Comparison of ENCODE assay signal across 8 cellular contexts in the genomic region with DNA sequence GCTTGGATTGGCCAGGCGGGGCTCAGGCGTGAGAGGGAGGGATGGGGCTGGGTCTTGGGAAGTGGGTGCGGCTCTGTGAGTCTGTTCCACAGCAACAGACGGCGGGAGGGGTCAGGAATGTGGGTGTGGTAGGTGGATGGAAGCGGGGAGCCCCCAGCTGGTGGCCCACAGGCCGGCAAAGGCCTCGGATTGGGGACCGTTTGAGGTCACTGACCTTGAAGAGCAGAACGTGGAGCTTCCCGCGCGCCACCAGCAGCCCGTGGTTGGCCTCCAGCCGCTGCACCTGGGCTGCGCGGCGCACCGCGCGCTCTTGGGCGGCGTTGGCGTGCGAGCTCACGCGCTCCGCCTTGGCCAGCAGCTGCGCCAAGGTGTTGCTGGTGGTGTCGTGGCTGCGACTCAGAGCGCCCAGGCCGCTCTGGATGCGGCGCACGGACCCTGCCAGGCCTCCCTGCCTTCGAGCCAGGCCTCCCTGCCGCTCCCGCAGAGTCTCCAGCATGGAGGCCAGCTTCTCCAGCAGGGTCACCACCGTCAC. TPM values are rescaled to one million over a fixed set of nuclear protein-coding genes. Genes with fewer than 3 reads are reported as not detected.
DNase-seq lines count a peak whose midpoint lies in the region; ATAC-seq and FAIRE-seq lines count a peak whose summit lies in the region.

No MANE protein-coding gene starts in this region.

- H3K4ac ChIP-seq in trophoblast cell (ENCODE audit: low read depth, low read length): peak overlapping the region; percentile 92

- DNase-seq in activated naive CD4-positive, alpha-beta T cell treated with anti-CD3 and anti-CD28 coated beads for 36 hours: peak; percentile 29
- DNase-seq in activated naive CD4-positive, alpha-beta T cell (lab: John Stamatoyannopoulos, UW): no peak
- DNase-seq in frontal cortex (ENCODE audit: low spot score in 2 of 2) (peak; percentile 54 to 57), trophoblast cell (peak; percentile 65 to 75), HuH-7 (ENCODE audit: low spot score) (no peak)
- DNase-seq in effector CD4-positive, alpha-beta T cell: no peak

- intact Hi-C loops in activated naive CD4-positive, alpha-beta T cell treated with anti-CD3 and anti-CD28 coated beads for 36 hours (cut with micrococcal nuclease): loop anchor here (2.0 to 5.0 kb wide), 4 partner anchors 61 to 417 kb away; partner anchors contain the start of gene CCKBR

- ATAC-seq in HG03135 (IDR thresholded peaks at IDR 0.05; ENCODE audit: unreplicated experiment): peak; percentile 53
- peak; percentile 57 for ATAC-seq in activated T-helper 17 cell treated with anti-CD3 and anti-CD28 coated beads, Interleukin-2, amount 50 U/mL, for 72 hours (replicated peaks)

- H3K14ac ChIP-seq in trophoblast cell (ENCODE audit: low read length): peak overlapping the region; percentile 98

- CTCF ChIA-PET in activated naive CD4-positive, alpha-beta T cell treated with anti-CD3 and anti-CD28 coated beads for 36 hours (lab: Charles Lee): interaction anchor here (0.6 to 9.6 kb wide), 6 partner anchors 14 to 221 kb away, joined by 3 to 67 read pairs (median 4); no protein-coding TSS in a partner anchor

- H4K91ac ChIP-seq in trophoblast cell (ENCODE audit: low read depth, low read length): peak overlapping the region; percentile 99

- H3K9ac ChIP-seq in trophoblast cell (ENCODE audit: low read length): peak overlapping the region; percentile 84

- no peaks in the 10 kb centered on the region for H3K9me3 ChIP-seq in trophoblast cell (ENCODE audit: insufficient read depth, low read depth, low read length)

- no peak overlapping the region for H3K27ac Mint-ChIP-seq in activated naive CD4-positive, alpha-beta T cell treated with anti-CD3 and anti-CD28 coated beads for 36 hours
- H3K27ac Mint-ChIP-seq in activated T-helper 17 cell treated with anti-CD3 and anti-CD28 coated beads, Interleukin-2, amount 50 U/mL, for 72 hours: peak overlapping the region; percentile 85

- H3K27me3 ChIP-seq in trophoblast cell (ENCODE audit: insufficient read depth, low read length): no peaks in the 10 kb centered on the region

- peak overlapping the region; percentile 86 for H2BK5ac ChIP-seq in trophoblast cell (ENCODE audit: low read depth, low read length, poor library complexity)

- peak overlapping the region; percentile 50 for H4K12ac ChIP-seq in trophoblast cell (ENCODE audit: low read depth, low read length)

- peaks cover 26% of the 10 kb centered on the region for H3K4me1 Mint-ChIP-seq in activated naive CD4-positive, alpha-beta T cell treated with anti-CD3 and anti-CD28 coated beads for 36 hours (ENCODE audit: low read depth)
- peaks cover 24% of the 10 kb centered on the region for H3K4me1 Mint-ChIP-seq in activated T-helper 17 cell treated with anti-CD3 and anti-CD28 coated beads, Interleukin-2, amount 50 U/mL, for 72 hours

- H3K36me3 ChIP-seq in trophoblast cell (ENCODE audit: control insufficient read depth in 1 of 2, insufficient read depth in 2 of 2, low read length in 2 of 2): no peaks in the 10 kb centered on the region

- no peak for FAIRE-seq in frontal cortex (lab: Jason Lieb, UNC)

- H2AK5ac ChIP-seq in trophoblast cell (ENCODE audit: low read length): peak overlapping the region; percentile 93

- H2BK120ac ChIP-seq in trophoblast cell (ENCODE audit: insufficient read depth, low read length, poor library complexity): peak overlapping the region; percentile 94

- peaks cover 17% of the 10 kb centered on the region for H3K79me1 ChIP-seq in trophoblast cell (ENCODE audit: low read length)

- H4K8ac ChIP-seq in trophoblast cell (ENCODE audit: low read depth, low read length): peak overlapping the region; percentile 92

- peak overlapping the region; percentile 95 for H3K18ac ChIP-seq in trophoblast cell (ENCODE audit: low read length)

- peak overlapping the region; percentile 81 for H2AFZ ChIP-seq in trophoblast cell (ENCODE audit: insufficient read depth, low read length, poor library complexity)

- peaks cover 11% of the 10 kb centered on the region for H3K79me2 ChIP-seq in trophoblast cell (ENCODE audit: control insufficient read depth, insufficient read depth, low read length, poor library complexity)

- H3K4me3 ChIP-seq in trophoblast cell (ENCODE audit: low read depth, low read length): peak overlapping the region; percentile 80

- peaks cover 47% of the 10 kb centered on the region for H3K27me3 Mint-ChIP-seq in activated naive CD4-positive, alpha-beta T cell treated with anti-CD3 and anti-CD28 coated beads for 36 hours (ENCODE audit: low read depth)
- H3K27me3 Mint-ChIP-seq in activated T-helper 17 cell treated with anti-CD3 and anti-CD28 coated beads, Interleukin-2, amount 50 U/mL, for 72 hours: peaks cover 42% of the 10 kb centered on the region

- H3K4me3 Mint-ChIP-seq in activated naive CD4-positive, alpha-beta T cell treated with anti-CD3 and anti-CD28 coated beads for 36 hours: peak overlapping the region; percentile 68
- H3K4me3 Mint-ChIP-seq in activated T-helper 17 cell treated with anti-CD3 and anti-CD28 coated beads, Interleukin-2, amount 50 U/mL, for 72 hours: peak overlapping the region; percentile 91

- WGBS in trophoblast cell (ENCODE audit: extremely low coverage, insufficient coverage, insufficient read length): no CpG with 5 or more reads among the region's 40 CpGs

- no peak overlapping the region for H3K23ac ChIP-seq in trophoblast cell (ENCODE audit: low read length)

- no peaks in the 10 kb centered on the region for H3K36me3 Mint-ChIP-seq in activated naive CD4-positive, alpha-beta T cell treated with anti-CD3 and anti-CD28 coated beads for 36 hours (ENCODE audit: low read depth)
- peaks cover 22% of the 10 kb centered on the region for H3K36me3 Mint-ChIP-seq in activated T-helper 17 cell treated with anti-CD3 and anti-CD28 coated beads, Interleukin-2, amount 50 U/mL, for 72 hours (ENCODE audit: low read depth)

- peak overlapping the region; percentile 96 for H3K27ac ChIP-seq in trophoblast cell (ENCODE audit: low read depth, low read length)

- H2BK12ac ChIP-seq in trophoblast cell (ENCODE audit: low read length): peak overlapping the region; percentile 52

- H3K9me3 Mint-ChIP-seq in activated naive CD4-positive, alpha-beta T cell treated with anti-CD3 and anti-CD28 coated beads for 36 hours: no peaks in the 10 kb centered on the region
- no peaks in the 10 kb centered on the region for H3K9me3 Mint-ChIP-seq in activated T-helper 17 cell treated with anti-CD3 and anti-CD28 coated beads, Interleukin-2, amount 50 U/mL, for 72 hours

- peak overlapping the region; percentile 83 for H3K4me2 ChIP-seq in trophoblast cell (ENCODE audit: low read length)

- peaks cover 10 to 19% of the 10 kb centered on the region in 2 experiments for H3K4me1 ChIP-seq in trophoblast cell (ENCODE audit: control insufficient read depth in 1 of 2, insufficient read depth in 2 of 2, low read length in 2 of 2)

RNA-seq across cellular contexts. Expression of gene CAVIN3, which starts 0.4 kb away (rescaled TPM):
- total RNA-seq in activated naive CD4-positive, alpha-beta T cell treated with anti-CD3 and anti-CD28 coated beads for 36 hours: 1 to 10 TPM; 1.1 to 1.5 TPM
- 10 to 100 TPM in 1 of 2 donors, 1 to 10 TPM in 1; 7.6 to 37.2 TPM for total RNA-seq in activated T-helper 17 cell treated with anti-CD3 and anti-CD28 coated beads, Interleukin-2, amount 50 U/mL, for 72 hours
- total RNA-seq in frontal cortex: 7.3 TPM
- polyA plus RNA-seq in trophoblast cell (2013): 36.3 and 39.8 TPM in 2 replicates

Comparison
In these comparisons a context has a peak if more than half of its experiments do, and no peak if none do; other contexts are left out.
1. DNase-seq: peak in activated naive CD4-positive, alpha-beta T cell treated with anti-CD3 and anti-CD28 coated beads for 36 hours (single experiment), frontal cortex (2 of 2) and trophoblast cell (2 of 2); none in activated naive CD4-positive, alpha-beta T cell (0 of 4), effector CD4-positive, alpha-beta T cell (single experiment) and HuH-7 (single experiment).